ENCODE assay signal across 9 cellular contexts in genomic region chr1:201346337-201346939, GRCh38. TPM values are rescaled to one million over a fixed set of nuclear protein-coding genes. Genes with fewer than 3 reads are reported as not detected.
DNase-seq lines count a peak whose midpoint lies in the region; ATAC-seq and TF ChIP-seq lines count a peak whose summit lies in the region.
"Had no signal": no experiment of that assay in that cellular context is flagged by ENCODE, and none has a peak within 500 bp of the region (broad histone marks: within the 10 kb centered on the region; RNA-seq: fewer than 3 reads in every experiment).

No MANE protein-coding gene starts in this region.

- TF ChIP-seq EP300 in transverse colon (IDR thresholded peaks at IDR 0.05; ENCODE audit: low read depth) = no peak

- H3K36me3 ChIP-seq in ascending aorta (no peaks in the 10 kb centered on the region), transverse colon (no peaks in the 10 kb centered on the region)
- H3K36me3 ChIP-seq: BLaER1 had no signal

- in situ Hi-C loops in transverse colon (cut with MboI; ENCODE audit: low pct_ligation_motif_present in 1 of 4, low pct_unique_long_range_greater_than_20kb in 1 of 4, low sequenced_read_pairs in 3 of 4) = no loop called here

- H3K4me1 ChIP-seq in ascending aorta = no peaks in the 10 kb centered on the region
- no peaks in the 10 kb centered on the region for H3K4me1 ChIP-seq in transverse colon
- H3K4me1 ChIP-seq: BLaER1 had no signal

- DNase-seq in NCI-H2029 treated with DMSO at 0.1 percent for 48 hours (lab: John Stamatoyannopoulos, UW) (peak; percentile 36), NCI-H2029 (lab: John Stamatoyannopoulos, UW) (no peak), M059J (ENCODE audit: low read depth) (peak; percentile 67), ascending aorta (ENCODE audit: low spot score in 2 of 2) (no peak), iPS DF 19.7 (ENCODE audit: low read depth, low spot score) (peak; percentile 47), transverse colon (peak; percentile 47)

- peak in 2 of 3 experiments; percentile 15 to 40 for TF ChIP-seq CTCF in ascending aorta (IDR thresholded peaks at IDR 0.05)
- TF ChIP-seq CTCF in transverse colon (IDR thresholded peaks at IDR 0.05) = peak; percentile 35 to 69 (median 56)

- ATAC-seq in HG03520 (IDR thresholded peaks at IDR 0.05; ENCODE audit: unreplicated experiment) (no peak), HG03565 (IDR thresholded peaks at IDR 0.05; ENCODE audit: unreplicated experiment) (no peak)

- intact Hi-C loops in ascending aorta (cut with DNase I) (loop anchor here (5.0 kb wide), 1 partner anchor 166 kb away; no protein-coding TSS in a partner anchor), transverse colon (cut with DNase I; ENCODE audit: low total_unique reads) (no loop called here)

- no peak for TF ChIP-seq POLR2A in transverse colon (IDR thresholded peaks at IDR 0.05)

- H3K27ac ChIP-seq in ascending aorta (no peak overlapping the region), transverse colon (no peak overlapping the region)
- H3K27ac ChIP-seq: BLaER1 had no signal

- 41% methylated on average over 5 of the region's 5 CpGs; no CpG with 5 or more reads in 1 of the 2 donors for WGBS in transverse colon (ENCODE audit: low coverage in 1 of 2), 2 donors

- H3K9me3 ChIP-seq in ascending aorta = no peaks in the 10 kb centered on the region
- no peaks in the 10 kb centered on the region for H3K9me3 ChIP-seq in transverse colon
- H3K9me3 ChIP-seq: BLaER1 had no signal

- H3K4me3 ChIP-seq in ascending aorta (no peak overlapping the region), transverse colon (no peak overlapping the region)
- H3K4me3 ChIP-seq: BLaER1 had no signal

- no peaks in the 10 kb centered on the region for H3K27me3 ChIP-seq in ascending aorta
- H3K27me3 ChIP-seq in transverse colon = peaks cover 24% of the 10 kb centered on the region
- H3K27me3 ChIP-seq: BLaER1 had no signal

RNA-seq across cellular contexts. Expression of gene TNNT2, which starts 31.0 kb away (rescaled TPM):
- total RNA-seq in M059J (2014; rRNA removed; shearing (Covaris generic)) = not detected in 2 replicates
- total RNA-seq in ascending aorta = not detected
- total RNA-seq in transverse colon = under 1 TPM in 2 of 4 donors, not detected in 2; 0.14 to 0.95 TPM

RNA-seq across cellular contexts. Expression of gene LAD1, which starts 52.7 kb away (rescaled TPM):
- 0.07 TPM in 1 of 2 replicates, not detected in the other for total RNA-seq in M059J (2014; rRNA removed; shearing (Covaris generic))
- total RNA-seq in ascending aorta (0.43 TPM), transverse colon (100 to 1,000 TPM; 142 to 215 (median 177) TPM)

Comparison
In these comparisons a context has a peak if more than half of its experiments do, and no peak if none do; other contexts are left out.
1. DNase-seq: peak in NCI-H2029 treated with DMSO at 0.1 percent for 48 hours (single experiment), M059J (single experiment), iPS DF 19.7 (single experiment) and transverse colon (single experiment); none in NCI-H2029 (single experiment) and ascending aorta (0 of 2).
2. RNA of gene LAD1, which starts 52.7 kb away (total RNA-seq): 142 to 215 TPM in transverse colon; 0.43 TPM in ascending aorta (single experiment) and 0.07 TPM in M059J; every median in the first group is over 100 times any median in the second.